18 cellular contexts compared by ENCODE assay signal in the genomic region with DNA sequence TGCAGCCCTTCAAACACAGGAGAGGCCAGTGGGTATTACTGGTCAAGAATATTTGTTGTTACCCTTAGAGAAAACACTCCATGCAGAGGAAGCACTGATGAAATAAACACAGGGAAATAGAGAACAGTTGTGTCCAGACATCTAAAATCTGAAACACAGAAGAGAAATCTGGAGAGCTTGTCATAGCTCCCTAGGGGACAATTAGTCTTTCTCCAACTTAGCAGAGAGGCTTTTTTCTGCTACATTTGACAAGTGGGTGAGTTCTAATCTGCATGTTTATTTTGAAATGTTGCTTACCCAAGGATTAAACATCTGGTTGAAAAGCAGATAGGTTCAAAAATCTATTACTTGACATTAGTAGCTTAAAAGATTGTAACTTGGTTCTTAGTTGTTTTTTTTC.
DNase-seq lines count a peak whose midpoint lies in the region; ATAC-seq and TF ChIP-seq lines count a peak whose summit lies in the region.
"Had no signal": no experiment of that assay in that cellular context is flagged by ENCODE, and none has a peak within 500 bp of the region (broad histone marks: within the 10 kb centered on the region; RNA-seq: fewer than 3 reads in every experiment).

No MANE protein-coding gene starts in this region.

- no peak overlapping the region for H3K27ac Mint-ChIP-seq in neural progenitor cell
- H3K27ac Mint-ChIP-seq: CD8-positive, alpha-beta T cell had no signal

- no peaks in the 10 kb centered on the region for H3K27me3 ChIP-seq in neural progenitor cell
- H3K27me3 ChIP-seq: BLaER1 had no signal

- H3K79me2 ChIP-seq in neural progenitor cell (ENCODE audit: low read depth) = no peaks in the 10 kb centered on the region

- H3K27ac ChIP-seq in caudate nucleus (ENCODE audit: low read depth, low read length) = peak overlapping the region; percentile 3
- no peak overlapping the region for H3K27ac ChIP-seq in neural progenitor cell
- H3K27ac ChIP-seq in RWPE1 = no peak overlapping the region
- H3K27ac ChIP-seq: BLaER1 had no signal

- no peaks in the 10 kb centered on the region for H3F3A ChIP-seq in neural progenitor cell (ENCODE audit: low read depth)

- H3K9me3 ChIP-seq in neural progenitor cell (ENCODE audit: low read depth) = no peaks in the 10 kb centered on the region
- H3K9me3 ChIP-seq: BLaER1 had no signal

- H3K4me2 ChIP-seq in neural progenitor cell = no peak overlapping the region
- H3K4me2 ChIP-seq: BLaER1 had no signal

- H4K20me1 ChIP-seq in neural progenitor cell (ENCODE audit: low read depth) = no peaks in the 10 kb centered on the region
- H4K20me1 ChIP-seq: BLaER1 had no signal

- peak overlapping the region; percentile 12 for H3K9ac ChIP-seq in neural progenitor cell
- H3K9ac ChIP-seq: BLaER1 had no signal

- no peak overlapping the region for H2AFZ ChIP-seq in neural progenitor cell (replicated peaks)

- no peak for ATAC-seq in HG03175 (IDR thresholded peaks at IDR 0.05; ENCODE audit: unreplicated experiment)
- no peak for ATAC-seq in GM19328 (IDR thresholded peaks at IDR 0.05; ENCODE audit: unreplicated experiment)
- ATAC-seq: CD8-positive, alpha-beta T cell; GM12878 had no signal

- CTCF ChIA-PET in RWPE1 (lab: Yijun Ruan, JAX) = interaction anchor here (0.6 kb wide), 1 partner anchor 281 kb away, joined by 4 read pairs; no protein-coding TSS in a partner anchor

- no peak for TF ChIP-seq CTCF in neural progenitor cell (IDR thresholded peaks at IDR 0.05)
- TF ChIP-seq CTCF in RWPE1 (conservative IDR thresholded peaks at IDR 0.05; ENCODE audit: low read depth) = no peak

- POLR2A ChIA-PET in RWPE1 (lab: Yijun Ruan, JAX; ENCODE audit: low non-redundant PET) = no interaction called here

- no peaks in the 10 kb centered on the region for H3K36me3 ChIP-seq in neural progenitor cell
- H3K36me3 ChIP-seq: BLaER1 had no signal

- H3K27me3 Mint-ChIP-seq in neural progenitor cell (ENCODE audit: insufficient read depth, low read depth) = peaks cover 2% of the 10 kb centered on the region

- DNase-seq in NCI-H1092 treated with DMSO at 0.1 percent for 48 hours (lab: John Stamatoyannopoulos, UW) = peak; percentile 2
- DNase-seq in NCI-H1092 (lab: John Stamatoyannopoulos, UW) = no peak
- DNase-seq in LHCN-M2 (ENCODE audit: low read depth) = peak; percentile 31
- DNase-seq in caudate nucleus (lab: John Stamatoyannopoulos, UW) = no peak
- DNase-seq in neural progenitor cell (ENCODE audit: low spot score) = no peak
- DNase-seq in RWPE1 (ENCODE audit: low spot score) = no peak
- DNase-seq: 8988T; CD8-positive, alpha-beta T cell; GDM1; MV-4-11; NCI-H510A; NK-92 treated with Interleukin-12 subunit alpha and Interleukin-12 subunit beta, amount 100 ng/mL, for 24 hours; OCI-M1; SIG-M5 had no signal

- H3K4me1 ChIP-seq in neural progenitor cell = no peaks in the 10 kb centered on the region
- H3K4me1 ChIP-seq: BLaER1 had no signal

- no peak overlapping the region for H3K4me3 Mint-ChIP-seq in neural progenitor cell
- H3K4me3 Mint-ChIP-seq: CD8-positive, alpha-beta T cell had no signal

- peaks cover 8% of the 10 kb centered on the region for H3K36me3 Mint-ChIP-seq in neural progenitor cell
- H3K36me3 Mint-ChIP-seq: CD8-positive, alpha-beta T cell had no signal

- no peak overlapping the region for H3K4me3 ChIP-seq in neural progenitor cell
- H3K4me3 ChIP-seq: BLaER1, GM12878 had no signal

- H3K4me1 Mint-ChIP-seq in neural progenitor cell = peaks cover 2% of the 10 kb centered on the region

- no peaks in the 10 kb centered on the region for H3K9me3 Mint-ChIP-seq in neural progenitor cell

Comparison
In these comparisons a context has a peak if more than half of its experiments do, and no peak if none do; other contexts are left out.
1. DNase-seq: peak in NCI-H1092 treated with DMSO at 0.1 percent for 48 hours (single experiment) and LHCN-M2 (single experiment); none in NCI-H1092 (single experiment), caudate nucleus (0 of 61), neural progenitor cell (single experiment) and RWPE1 (single experiment).